8 cellular contexts compared by ENCODE assay signal in genomic region chr5:150350524-150351344, GRCh38. TPM values are rescaled to one million over a fixed set of nuclear protein-coding genes. Genes with fewer than 3 reads are reported as not detected.
DNase-seq lines count a peak whose midpoint lies in the region; ATAC-seq and TF ChIP-seq lines count a peak whose summit lies in the region.

No MANE protein-coding gene starts in this region.

- no peak overlapping the region for H3K27ac ChIP-seq in CD4-positive, alpha-beta T cell (ENCODE audit: low read depth, low read length)
- H3K27ac ChIP-seq in OCI-LY3 (ENCODE audit: low read length) (no peak overlapping the region), neuronal stem cell (replicated peaks; ENCODE audit: low read length) (no peak overlapping the region)

- H3K36me3 ChIP-seq in OCI-LY3 (replicated peaks; ENCODE audit: low read depth, low read length) (no peaks in the 10 kb centered on the region), neuronal stem cell (replicated peaks in 1 of 2; ENCODE audit: control insufficient read depth in 2 of 2, insufficient read depth in 2 of 2, low read length in 2 of 2) (no peaks in the 10 kb centered on the region)

- H3K4me3 ChIP-seq in OCI-LY3 (ENCODE audit: low read length) (no peak overlapping the region), foreskin fibroblast (ENCODE audit: low read depth in 1 of 2, low read length in 2 of 2) (no peak overlapping the region), neuronal stem cell (ENCODE audit: low read length in 2 of 2) (no peak overlapping the region)

- peak overlapping the region; percentile 61 for H3K27ac Mint-ChIP-seq in CD4-positive, alpha-beta T cell
- H3K27ac Mint-ChIP-seq in activated T-helper 17 cell treated with anti-CD3 and anti-CD28 coated beads, Interleukin-2, amount 50 U/mL, for 72 hours: peak overlapping the region; percentile 56
- H3K27ac Mint-ChIP-seq in type B pancreatic cell: peak overlapping the region; percentile 20

- no peaks in the 10 kb centered on the region for H3K36me3 Mint-ChIP-seq in CD4-positive, alpha-beta T cell (ENCODE audit: low read depth)
- no peaks in the 10 kb centered on the region for H3K36me3 Mint-ChIP-seq in activated T-helper 17 cell treated with anti-CD3 and anti-CD28 coated beads, Interleukin-2, amount 50 U/mL, for 72 hours (ENCODE audit: low read depth)
- H3K36me3 Mint-ChIP-seq in type B pancreatic cell: no peaks in the 10 kb centered on the region

- H3K9ac ChIP-seq in OCI-LY3 (ENCODE audit: low read length) (no peak overlapping the region), neuronal stem cell (ENCODE audit: low read depth, low read length, poor library complexity) (no peak overlapping the region)

- H2BK12ac ChIP-seq in neuronal stem cell (ENCODE audit: low read length): no peak overlapping the region

- no peaks in the 10 kb centered on the region for H3K27me3 ChIP-seq in CD4-positive, alpha-beta T cell (ENCODE audit: control insufficient read depth, insufficient read depth, low read length)
- H3K27me3 ChIP-seq in OCI-LY3 (ENCODE audit: low read depth, low read length): no peaks in the 10 kb centered on the region
- H3K27me3 ChIP-seq in neuronal stem cell (ENCODE audit: control insufficient read depth in 3 of 3, insufficient read depth in 3 of 3, low read depth in 1 of 3, low read length in 3 of 3): peaks cover 0 to 4% (median 0%) of the 10 kb centered on the region in 3 experiments

- ATAC-seq in CD4-positive, alpha-beta T cell (ENCODE audit: poor library complexity): peak; percentile 78
- ATAC-seq in GM19023 (IDR thresholded peaks at IDR 0.05; ENCODE audit: unreplicated experiment) (peak; percentile 89), HG03135 (IDR thresholded peaks at IDR 0.05; ENCODE audit: unreplicated experiment) (peak; percentile 82)
- ATAC-seq in activated T-helper 17 cell treated with anti-CD3 and anti-CD28 coated beads, Interleukin-2, amount 50 U/mL, for 72 hours (replicated peaks): peak; percentile 94

- intact Hi-C loops in CD4-positive, alpha-beta T cell (cut with DNase I, micrococcal nuclease): loop anchor here (5.0 to 10.0 kb wide), 4 partner anchors 188 to 1006 kb away; partner anchors contain the start of genes CSNK1A1 (in 1 of the 2) and GRPEL2 (in 1 of the 2)

- H4K91ac ChIP-seq in neuronal stem cell (ENCODE audit: low read depth, low read length, poor library complexity): no peak overlapping the region

- no peak overlapping the region; the same call in 1 of the 2 replicates for H2AFZ ChIP-seq in OCI-LY3 (ENCODE audit: low read depth, low read length)
- no peak overlapping the region for H2AFZ ChIP-seq in neuronal stem cell (ENCODE audit: low read length)

- no peaks in the 10 kb centered on the region for H3K79me2 ChIP-seq in OCI-LY3 (ENCODE audit: low read length)

- H3K4me1 Mint-ChIP-seq in CD4-positive, alpha-beta T cell (ENCODE audit: low read depth): peaks cover 14% of the 10 kb centered on the region
- peaks cover 8% of the 10 kb centered on the region for H3K4me1 Mint-ChIP-seq in activated T-helper 17 cell treated with anti-CD3 and anti-CD28 coated beads, Interleukin-2, amount 50 U/mL, for 72 hours
- peaks cover 28% of the 10 kb centered on the region for H3K4me1 Mint-ChIP-seq in type B pancreatic cell (ENCODE audit: unreplicated experiment)

- H3K4me2 ChIP-seq in OCI-LY3 (ENCODE audit: low read length) (no peak overlapping the region; the same call in 1 of the 2 replicates), neuronal stem cell (ENCODE audit: insufficient read depth, low read length, poor library complexity, severe bottlenecking) (no peak overlapping the region)

- no peak overlapping the region for H3K18ac ChIP-seq in neuronal stem cell (ENCODE audit: low read length)

- H3K4ac ChIP-seq in neuronal stem cell (ENCODE audit: low read length): no peak overlapping the region

- no peak overlapping the region for H2BK15ac ChIP-seq in neuronal stem cell (ENCODE audit: low read length)

- no peaks in the 10 kb centered on the region for H3K9me3 ChIP-seq in CD4-positive, alpha-beta T cell (ENCODE audit: control insufficient read depth, low read length)
- no peaks in the 10 kb centered on the region for H3K9me3 ChIP-seq in OCI-LY3 (ENCODE audit: insufficient read depth, low read length)
- no peaks in the 10 kb centered on the region for H3K9me3 ChIP-seq in neuronal stem cell (replicated peaks in 1 of 2; ENCODE audit: control insufficient read depth in 2 of 2, insufficient read depth in 1 of 2, low read depth in 1 of 2, low read length in 2 of 2)

- H3K9me3 Mint-ChIP-seq in CD4-positive, alpha-beta T cell: no peaks in the 10 kb centered on the region
- no peaks in the 10 kb centered on the region for H3K9me3 Mint-ChIP-seq in activated T-helper 17 cell treated with anti-CD3 and anti-CD28 coated beads, Interleukin-2, amount 50 U/mL, for 72 hours
- no peaks in the 10 kb centered on the region for H3K9me3 Mint-ChIP-seq in type B pancreatic cell

- H4K8ac ChIP-seq in neuronal stem cell (ENCODE audit: low read depth, low read length): no peak overlapping the region

- no CpG with 5 or more reads among the region's 7 CpGs for WGBS in neuronal stem cell (ENCODE audit: extremely low coverage in 2 of 2, insufficient read length in 2 of 2, insufficient replicate concordance in 1 of 2), 2 donors

- peak in 8 of 10 experiments; percentile 10 to 41 (median 19) for DNase-seq in CD4-positive, alpha-beta T cell
- peak; percentile 74 to 91 for DNase-seq in foreskin fibroblast
- DNase-seq in neuronal stem cell (ENCODE audit: low spot score): peak; percentile 36
- DNase-seq in type B pancreatic cell (ENCODE audit: extremely low spot score, unreplicated experiment): no peak

- no peak overlapping the region for H3K4me3 Mint-ChIP-seq in CD4-positive, alpha-beta T cell
- H3K4me3 Mint-ChIP-seq in activated T-helper 17 cell treated with anti-CD3 and anti-CD28 coated beads, Interleukin-2, amount 50 U/mL, for 72 hours: peak overlapping the region; percentile 9
- H3K4me3 Mint-ChIP-seq in type B pancreatic cell: no peak overlapping the region

- no peaks in the 10 kb centered on the region for H3K27me3 Mint-ChIP-seq in CD4-positive, alpha-beta T cell
- H3K27me3 Mint-ChIP-seq in activated T-helper 17 cell treated with anti-CD3 and anti-CD28 coated beads, Interleukin-2, amount 50 U/mL, for 72 hours: no peaks in the 10 kb centered on the region
- H3K27me3 Mint-ChIP-seq in type B pancreatic cell: peaks cover 2% of the 10 kb centered on the region

- no peak overlapping the region for H2BK120ac ChIP-seq in neuronal stem cell (ENCODE audit: low read depth, low read length)

- CTCF ChIA-PET in CD4-positive, alpha-beta T cell (lab: Charles Lee): no interaction called here

- peak overlapping the region; percentile 42 for H3K14ac ChIP-seq in neuronal stem cell (ENCODE audit: low read length)

- TF ChIP-seq CTCF in CD4-positive, alpha-beta T cell (IDR thresholded peaks at IDR 0.05): peak; percentile 56
- TF ChIP-seq CTCF in OCI-LY3 (IDR thresholded peaks at IDR 0.05; ENCODE audit: low read depth, low read length) (peak; percentile 70), foreskin fibroblast (IDR thresholded peaks at IDR 0.05; ENCODE audit: low read depth, low read length) (peak; percentile 71), type B pancreatic cell (conservative IDR thresholded peaks at IDR 0.05) (peak; percentile 80)

- POLR2A ChIA-PET in CD4-positive, alpha-beta T cell (lab: Charles Lee): interaction anchor here (1.8 kb wide), 1 partner anchor 62 kb away, joined by 7 read pairs; the partner anchor contains the start of gene CD74

- no peaks in the 10 kb centered on the region for H4K20me1 ChIP-seq in OCI-LY3 (ENCODE audit: insufficient read depth, low read length)

- H3K79me1 ChIP-seq in neuronal stem cell (ENCODE audit: low read depth, low read length): no peaks in the 10 kb centered on the region

- H3K23ac ChIP-seq in neuronal stem cell (ENCODE audit: low read depth, low read length, poor library complexity): no peak overlapping the region

- no peak overlapping the region for H2BK5ac ChIP-seq in neuronal stem cell (ENCODE audit: low read length)

- H2AK5ac ChIP-seq in neuronal stem cell (ENCODE audit: low read depth, low read length): no peak overlapping the region

- H3K4me1 ChIP-seq in OCI-LY3 (ENCODE audit: low read length) (peaks cover 3% of the 10 kb centered on the region; the same call in 1 of the 2 replicates), neuronal stem cell (ENCODE audit: control insufficient read depth in 2 of 2, insufficient read depth in 1 of 2, low read depth in 1 of 2, low read length in 2 of 2) (peaks cover 3 to 40% of the 10 kb centered on the region in 2 donors)

RNA-seq across cellular contexts. Expression of gene TCOF1, which starts 6.8 kb away (rescaled TPM):
- 10 to 100 TPM; 40.4 to 43.2 TPM for total RNA-seq in CD4-positive, alpha-beta T cell
- total RNA-seq in activated T-helper 17 cell treated with anti-CD3 and anti-CD28 coated beads, Interleukin-2, amount 50 U/mL, for 72 hours: 100 to 1,000 TPM in 1 of 2 donors, 10 to 100 TPM in 1; 55.3 to 117 TPM
- 32.1 TPM for polyA plus RNA-seq in neuronal stem cell (2013, experiment 1 of 2)
- polyA plus RNA-seq in neuronal stem cell (2013, experiment 2 of 2): 32.7 TPM
- 42.6 and 65.3 TPM in 2 replicates for total RNA-seq in type B pancreatic cell (ENCODE audit: low replicate concordance)

RNA-seq across cellular contexts. Expression of gene ARSI, which starts 48.0 kb away (rescaled TPM):
- total RNA-seq in CD4-positive, alpha-beta T cell: under 1 TPM; 0.22 to 0.56 TPM
- not detected for total RNA-seq in activated T-helper 17 cell treated with anti-CD3 and anti-CD28 coated beads, Interleukin-2, amount 50 U/mL, for 72 hours
- polyA plus RNA-seq in neuronal stem cell (2013, experiment 1 of 2): 2.6 TPM
- 2.5 TPM for polyA plus RNA-seq in neuronal stem cell (2013, experiment 2 of 2)
- total RNA-seq in type B pancreatic cell (ENCODE audit: low replicate concordance): 1.4 and 4.6 TPM in 2 replicates
